In genomic region chr4:138978028-138978585, GRCh38 we compare ENCODE assay signal across 22 cellular contexts. TPM values are rescaled to one million over a fixed set of nuclear protein-coding genes. Genes with fewer than 3 reads are reported as not detected.
DNase-seq lines count a peak whose midpoint lies in the region; ATAC-seq and TF ChIP-seq lines count a peak whose summit lies in the region.
"Had no signal": no experiment of that assay in that cellular context is flagged by ENCODE, and none has a peak within 500 bp of the region (broad histone marks: within the 10 kb centered on the region; RNA-seq: fewer than 3 reads in every experiment).

No MANE protein-coding gene starts in this region.

- H3K36me3 Mint-ChIP-seq in Caco-2 (ENCODE audit: insufficient read depth, unreplicated experiment) (peaks cover 6% of the 10 kb centered on the region), neural progenitor cell (no peaks in the 10 kb centered on the region)
- no peaks in the 10 kb centered on the region for H3K36me3 Mint-ChIP-seq in dendritic cell treated with granulocyte-macrophage colony-stimulating factor and Interleukin-4, amounts not matched to agents 40 ng/mL and 50 ng/mL, for 4 days (ENCODE audit: low read depth)

- ATAC-seq in HG02642 (IDR thresholded peaks at IDR 0.05; ENCODE audit: poor library complexity, unreplicated experiment) (peak; percentile 1), HG03108 (IDR thresholded peaks at IDR 0.05; ENCODE audit: unreplicated experiment) (no peak)
- ATAC-seq: activated T-helper 17 cell treated with anti-CD3 and anti-CD28 coated beads, Interleukin-2, amount 50 U/mL, for 72 hours had no signal

- H3K4me3 ChIP-seq in Caco-2 (ENCODE audit: low read depth, low read length) (no peak overlapping the region), neural progenitor cell (no peak overlapping the region), breast epithelium (no peak overlapping the region)
- H3K4me3 ChIP-seq: cardiac muscle cell, lung, prostate gland had no signal

- H3K4me3 Mint-ChIP-seq in Caco-2 (ENCODE audit: unreplicated experiment) (peak overlapping the region; percentile 25), neural progenitor cell (no peak overlapping the region)
- no peak overlapping the region for H3K4me3 Mint-ChIP-seq in dendritic cell treated with granulocyte-macrophage colony-stimulating factor and Interleukin-4, amounts not matched to agents 40 ng/mL and 50 ng/mL, for 4 days
- H3K4me3 Mint-ChIP-seq: activated naive CD4-positive, alpha-beta T cell treated with anti-CD3 and anti-CD28 coated beads, Interleukin-2, amount 50 U/mL, for 24 hours; activated T-helper 17 cell treated with anti-CD3 and anti-CD28 coated beads, Interleukin-2, amount 50 U/mL, for 72 hours; T-helper 2 cell treated with Interferon-gamma antibody and Interleukin-4, amounts not matched to agents 5 μg/mL and 100 μg/mL, for 36 hours had no signal

- H3K27me3 ChIP-seq in Caco-2 (replicated peaks; ENCODE audit: control insufficient read depth, insufficient read depth, low read length) (no peaks in the 10 kb centered on the region), neural progenitor cell (no peaks in the 10 kb centered on the region), breast epithelium (no peaks in the 10 kb centered on the region)
- H3K27me3 ChIP-seq: cardiac muscle cell had no signal

- H3K27ac ChIP-seq in neural progenitor cell, result no peak overlapping the region
- H3K27ac ChIP-seq in breast epithelium, result no peak overlapping the region
- H3K27ac ChIP-seq: cardiac muscle cell, prostate gland had no signal

- H2AFZ ChIP-seq in neural progenitor cell (replicated peaks), result no peak overlapping the region

- TF ChIP-seq POLR2A in breast epithelium (IDR thresholded peaks at IDR 0.05), result no peak

- H3F3A ChIP-seq in neural progenitor cell (ENCODE audit: low read depth), result peaks cover 31% of the 10 kb centered on the region

- CTCF ChIA-PET in Caco-2 (lab: Charles Lee), result interaction anchor here (0.7 to 1.3 kb wide), 2 partner anchors 40 to 297 kb away, joined by 3 to 5 read pairs; no protein-coding TSS in a partner anchor

- H3K4me1 ChIP-seq in Caco-2 (peaks cover 58% of the 10 kb centered on the region), neural progenitor cell (peaks cover 33% of the 10 kb centered on the region), breast epithelium (no peaks in the 10 kb centered on the region)
- H3K4me1 ChIP-seq: prostate gland had no signal

- H3K36me3 ChIP-seq in Caco-2 (ENCODE audit: control insufficient read depth, insufficient read depth, low read length) (no peaks in the 10 kb centered on the region), neural progenitor cell (no peaks in the 10 kb centered on the region), breast epithelium (no peaks in the 10 kb centered on the region)
- H3K36me3 ChIP-seq: cardiac muscle cell, prostate gland had no signal

- H3K9me3 Mint-ChIP-seq in Caco-2 (ENCODE audit: unreplicated experiment) (no peaks in the 10 kb centered on the region), neural progenitor cell (no peaks in the 10 kb centered on the region)
- no peaks in the 10 kb centered on the region for H3K9me3 Mint-ChIP-seq in dendritic cell treated with granulocyte-macrophage colony-stimulating factor and Interleukin-4, amounts not matched to agents 40 ng/mL and 50 ng/mL, for 4 days
- H3K9me3 Mint-ChIP-seq: activated naive CD4-positive, alpha-beta T cell treated with anti-CD3 and anti-CD28 coated beads, Interleukin-2, amount 50 U/mL, for 24 hours; activated T-helper 17 cell treated with anti-CD3 and anti-CD28 coated beads, Interleukin-2, amount 50 U/mL, for 72 hours; T-helper 2 cell treated with Interferon-gamma antibody and Interleukin-4, amounts not matched to agents 5 μg/mL and 100 μg/mL, for 36 hours had no signal

- H3K4me2 ChIP-seq in neural progenitor cell, result peak overlapping the region; percentile 0

- H3K4me1 Mint-ChIP-seq in Caco-2 (ENCODE audit: low read depth, unreplicated experiment), result peaks cover 27% of the 10 kb centered on the region
- peaks cover 38% of the 10 kb centered on the region for H3K4me1 Mint-ChIP-seq in dendritic cell treated with granulocyte-macrophage colony-stimulating factor and Interleukin-4, amounts not matched to agents 40 ng/mL and 50 ng/mL, for 4 days (ENCODE audit: low read depth)
- H3K4me1 Mint-ChIP-seq in neural progenitor cell, result peaks cover 20% of the 10 kb centered on the region
- H3K4me1 Mint-ChIP-seq: activated naive CD4-positive, alpha-beta T cell treated with anti-CD3 and anti-CD28 coated beads, Interleukin-2, amount 50 U/mL, for 24 hours; activated T-helper 17 cell treated with anti-CD3 and anti-CD28 coated beads, Interleukin-2, amount 50 U/mL, for 72 hours had no signal

- H3K9me3 ChIP-seq in Caco-2, result no peaks in the 10 kb centered on the region
- no peaks in the 10 kb centered on the region for H3K9me3 ChIP-seq in neural progenitor cell (ENCODE audit: low read depth)
- no peaks in the 10 kb centered on the region for H3K9me3 ChIP-seq in breast epithelium
- H3K9me3 ChIP-seq: prostate gland had no signal

- H3K27me3 Mint-ChIP-seq in Caco-2 (ENCODE audit: insufficient read depth, unreplicated experiment) (no peaks in the 10 kb centered on the region), neural progenitor cell (ENCODE audit: insufficient read depth, low read depth) (no peaks in the 10 kb centered on the region)
- no peaks in the 10 kb centered on the region for H3K27me3 Mint-ChIP-seq in dendritic cell treated with granulocyte-macrophage colony-stimulating factor and Interleukin-4, amounts not matched to agents 40 ng/mL and 50 ng/mL, for 4 days
- H3K27me3 Mint-ChIP-seq: activated naive CD4-positive, alpha-beta T cell treated with anti-CD3 and anti-CD28 coated beads, Interleukin-2, amount 50 U/mL, for 24 hours; activated T-helper 17 cell treated with anti-CD3 and anti-CD28 coated beads, Interleukin-2, amount 50 U/mL, for 72 hours had no signal

- TF ChIP-seq CTCF in Caco-2 (IDR thresholded peaks at IDR 0.05; ENCODE audit: insufficient read depth in 1 of 2, low read depth in 1 of 2, low read length in 1 of 2, severe bottlenecking in 1 of 2, unreplicated experiment in 1 of 2) (no peak), neural progenitor cell (IDR thresholded peaks at IDR 0.05) (no peak), breast epithelium (IDR thresholded peaks at IDR 0.05) (no peak)

- peak in 1 of 2 experiments; percentile 47 for DNase-seq in Caco-2
- DNase-seq in neural progenitor cell (ENCODE audit: low spot score), result no peak
- no peak for DNase-seq in breast epithelium (ENCODE audit: low spot score in 2 of 2)
- no peak for DNase-seq in HUDEP-2 (lab: John Stamatoyannopoulos, UW; ENCODE audit: unreplicated experiment in 76 of 76)
- DNase-seq: activated CD8-positive, alpha-beta memory T cell treated with anti-CD3 and anti-CD28 coated beads, Interleukin-2, amount 50 U/mL, for 48 hours; C1 segment of cervical spinal cord; Calu3; cortex of kidney; DND-41; kidney glomerular epithelial cell; NCI-H1694 treated with DMSO at 0.1 percent for 48 hours; stimulated activated CD4-positive, alpha-beta T cell treated with anti-CD3 and anti-CD28 coated beads, Interleukin-1b, Interleukin-23, amount 100 ng/mL, for 48 hours; substantia nigra had no signal

- POLR2A ChIA-PET in Caco-2 (lab: Charles Lee), result interaction anchor here (2.8 kb wide), 1 partner anchor 37 kb away, joined by 11 read pairs; the partner anchor contains the start of gene NOCT

- no peaks in the 10 kb centered on the region for H4K20me1 ChIP-seq in neural progenitor cell (ENCODE audit: low read depth)

- BruUV-seq in Caco-2 (replicated peaks; lab: Mats Ljungman, UMichigan), result TSS peak; percentile 97

- no peaks in the 10 kb centered on the region for H3K79me2 ChIP-seq in neural progenitor cell (ENCODE audit: low read depth)

- intact Hi-C loops in Caco-2 (cut with micrococcal nuclease; ENCODE audit: unreplicated experiment) (loop anchor here (1.0 to 2.0 kb wide), 2 partner anchors 36 to 43 kb away; no protein-coding TSS in a partner anchor), breast epithelium (cut with DNase I; ENCODE audit: low total_unique reads) (no loop called here)
- intact Hi-C loops in dendritic cell treated with granulocyte-macrophage colony-stimulating factor and Interleukin-4, amounts not matched to agents 40 ng/mL and 50 ng/mL, for 4 days (cut with micrococcal nuclease), result loop anchor here (5.0 kb wide), 1 partner anchor 39 kb away; the partner anchor contains the start of gene NOCT

- H3K27ac Mint-ChIP-seq in Caco-2 (ENCODE audit: unreplicated experiment) (peak overlapping the region; percentile 78), neural progenitor cell (no peak overlapping the region)
- peak overlapping the region; percentile 1 for H3K27ac Mint-ChIP-seq in dendritic cell treated with granulocyte-macrophage colony-stimulating factor and Interleukin-4, amounts not matched to agents 40 ng/mL and 50 ng/mL, for 4 days
- H3K27ac Mint-ChIP-seq: activated naive CD4-positive, alpha-beta T cell treated with anti-CD3 and anti-CD28 coated beads, Interleukin-2, amount 50 U/mL, for 24 hours; activated T-helper 17 cell treated with anti-CD3 and anti-CD28 coated beads, Interleukin-2, amount 50 U/mL, for 72 hours; T-helper 2 cell treated with Interferon-gamma antibody and Interleukin-4, amounts not matched to agents 5 μg/mL and 100 μg/mL, for 36 hours had no signal

- H3K9ac ChIP-seq in neural progenitor cell, result no peak overlapping the region

RNA-seq across cellular contexts. Expression of gene NOCT, which starts 37.5 kb away (rescaled TPM):
- 21.5 and 25.4 TPM in 2 replicates for total RNA-seq in Caco-2 (2022)
- total RNA-seq in neural progenitor cell (ENCODE audit: low replicate concordance), result 5.7 and 9.9 TPM in 2 replicates
- 1 to 10 TPM; 4.0 to 9.5 (median 6.4) TPM for total RNA-seq in breast epithelium
